8 cellular contexts compared by ENCODE assay signal in the genomic region with DNA sequence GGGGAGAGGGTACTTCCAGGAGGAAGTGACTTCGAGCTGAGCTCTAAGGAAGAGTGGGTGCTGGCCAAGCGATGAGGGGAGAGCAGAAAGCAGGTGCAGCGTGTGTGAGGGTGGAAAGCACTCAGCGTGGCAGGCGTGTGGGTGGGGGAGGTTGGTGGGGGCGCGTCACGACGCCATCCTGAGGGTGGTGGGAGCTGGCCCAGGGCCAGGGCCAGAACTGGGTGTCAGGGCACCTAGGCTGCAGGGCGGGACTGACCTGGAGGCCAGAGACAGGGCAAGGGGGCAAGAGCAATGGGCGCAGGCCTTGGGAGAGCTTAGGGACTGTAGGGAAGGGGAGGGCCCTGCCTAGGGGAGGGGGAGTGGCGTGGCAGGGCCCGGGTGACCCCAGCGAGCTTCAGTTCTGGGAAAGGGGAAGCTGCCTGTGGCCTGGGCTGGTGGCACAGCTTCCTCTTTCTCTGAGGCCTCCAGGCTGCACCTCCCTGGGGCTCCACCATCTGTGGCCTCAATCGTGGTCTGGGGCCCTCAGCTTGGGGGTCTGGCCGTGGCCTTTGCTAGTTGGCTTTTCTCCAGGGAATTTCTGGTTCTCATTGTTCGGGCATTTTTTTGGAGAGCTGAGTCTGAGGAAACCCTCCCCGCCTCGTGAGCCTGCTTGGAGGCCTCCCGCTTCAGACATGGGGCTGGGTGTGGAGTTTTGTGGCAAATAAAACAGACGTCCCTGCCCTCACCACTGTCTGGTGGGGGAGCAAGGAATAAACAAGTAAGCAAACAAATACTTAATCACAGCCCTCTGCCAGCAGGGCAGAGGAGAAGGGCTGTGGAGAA. TPM values are rescaled to one million over a fixed set of nuclear protein-coding genes. Genes with fewer than 3 reads are reported as not detected.
A peak's percentile ranks its signal among the peaks of the same experiment; 100 is the strongest.
DNase-seq lines count a peak whose midpoint lies in the region; ATAC-seq lines count a peak whose summit lies in the region.

No MANE protein-coding gene starts in this region.

- H3K27ac ChIP-seq in subcutaneous abdominal adipose tissue (ENCODE audit: low read depth, low read length), result peak overlapping the region; percentile 23

- intact Hi-C loops in activated CD4-positive, alpha-beta memory T cell treated with anti-CD3 and anti-CD28 coated beads for 36 hours (cut with micrococcal nuclease), result no loop called here

- no peaks in the 10 kb centered on the region for H3K9me3 Mint-ChIP-seq in activated CD4-positive, alpha-beta T cell treated with anti-CD3 and anti-CD28 coated beads, Interleukin-2, amount 10 ng/mL, durations not matched to agents 7 days and 5 days
- no peaks in the 10 kb centered on the region for H3K9me3 Mint-ChIP-seq in activated CD4-positive, alpha-beta memory T cell treated with anti-CD3 and anti-CD28 coated beads for 36 hours

- POLR2A ChIA-PET in activated CD4-positive, alpha-beta T cell treated with anti-CD3 and anti-CD28 coated beads, Interleukin-2, amount 10 ng/mL, durations not matched to agents 7 days and 5 days (lab: Charles Lee), result interaction anchor here (0.6 kb wide), 1 partner anchor 39 kb away, joined by 3 read pairs; no protein-coding TSS in a partner anchor
- POLR2A ChIA-PET in activated CD4-positive, alpha-beta memory T cell treated with anti-CD3 and anti-CD28 coated beads for 36 hours (lab: Charles Lee), result interaction anchor here (0.6 kb wide), 1 partner anchor 34 kb away, joined by 4 read pairs; no protein-coding TSS in a partner anchor

- peak overlapping the region; percentile 89 for H3K27ac Mint-ChIP-seq in activated CD4-positive, alpha-beta T cell treated with anti-CD3 and anti-CD28 coated beads, Interleukin-2, amount 10 ng/mL, durations not matched to agents 7 days and 5 days
- H3K27ac Mint-ChIP-seq in activated CD4-positive, alpha-beta memory T cell treated with anti-CD3 and anti-CD28 coated beads for 36 hours, result peak overlapping the region; percentile 18

- H3K27me3 Mint-ChIP-seq in activated CD4-positive, alpha-beta T cell treated with anti-CD3 and anti-CD28 coated beads, Interleukin-2, amount 10 ng/mL, durations not matched to agents 7 days and 5 days, result no peaks in the 10 kb centered on the region
- no peaks in the 10 kb centered on the region for H3K27me3 Mint-ChIP-seq in activated CD4-positive, alpha-beta memory T cell treated with anti-CD3 and anti-CD28 coated beads for 36 hours

- peak overlapping the region in 1 of 5 donors; percentile 4 for H3K9ac ChIP-seq in subcutaneous abdominal adipose tissue (ENCODE audit: low read length in 5 of 5)

- no peaks in the 10 kb centered on the region for H3K27me3 ChIP-seq in subcutaneous abdominal adipose tissue (ENCODE audit: control insufficient read depth in 5 of 5, insufficient read depth in 4 of 5, low read length in 5 of 5)

- peaks cover 2 to 100% (median 54%) of the 10 kb centered on the region in 5 donors for H3K4me1 ChIP-seq in subcutaneous abdominal adipose tissue (ENCODE audit: control insufficient read depth in 5 of 5, insufficient read depth in 5 of 5, low read length in 5 of 5)

- H3K4me1 Mint-ChIP-seq in activated CD4-positive, alpha-beta T cell treated with anti-CD3 and anti-CD28 coated beads, Interleukin-2, amount 10 ng/mL, durations not matched to agents 7 days and 5 days, result peaks cover 70% of the 10 kb centered on the region
- H3K4me1 Mint-ChIP-seq in activated CD4-positive, alpha-beta memory T cell treated with anti-CD3 and anti-CD28 coated beads for 36 hours (ENCODE audit: low read depth), result peaks cover 56% of the 10 kb centered on the region

- peak; percentile 49 for ATAC-seq in HG03175 (IDR thresholded peaks at IDR 0.05; ENCODE audit: unreplicated experiment)
- no peak for ATAC-seq in GM19035 (IDR thresholded peaks at IDR 0.05; ENCODE audit: unreplicated experiment)

- peak overlapping the region; percentile 26 for H3K4me3 Mint-ChIP-seq in activated CD4-positive, alpha-beta T cell treated with anti-CD3 and anti-CD28 coated beads, Interleukin-2, amount 10 ng/mL, durations not matched to agents 7 days and 5 days
- no peak overlapping the region for H3K4me3 Mint-ChIP-seq in activated CD4-positive, alpha-beta memory T cell treated with anti-CD3 and anti-CD28 coated beads for 36 hours

- CTCF ChIA-PET in activated CD4-positive, alpha-beta T cell treated with anti-CD3 and anti-CD28 coated beads, Interleukin-2, amount 10 ng/mL, durations not matched to agents 7 days and 5 days (lab: Charles Lee), result interaction anchor here (1.2 to 1.9 kb wide), 5 partner anchors 8 to 276 kb away, joined by 3 to 9 read pairs (median 7); no protein-coding TSS in a partner anchor
- CTCF ChIA-PET in activated CD4-positive, alpha-beta memory T cell treated with anti-CD3 and anti-CD28 coated beads for 36 hours (lab: Charles Lee), result interaction anchor here (1.0 to 3.8 kb wide), 4 partner anchors 34 to 90 kb away, joined by 3 to 29 read pairs (median 4); no protein-coding TSS in a partner anchor

- H3K4me3 ChIP-seq in subcutaneous abdominal adipose tissue (ENCODE audit: low read depth in 1 of 5, low read length in 5 of 5), result no peak overlapping the region

- H3K36me3 Mint-ChIP-seq in activated CD4-positive, alpha-beta T cell treated with anti-CD3 and anti-CD28 coated beads, Interleukin-2, amount 10 ng/mL, durations not matched to agents 7 days and 5 days (ENCODE audit: low read depth), result peaks cover 8% of the 10 kb centered on the region
- no peaks in the 10 kb centered on the region for H3K36me3 Mint-ChIP-seq in activated CD4-positive, alpha-beta memory T cell treated with anti-CD3 and anti-CD28 coated beads for 36 hours

- peak; percentile 49 for DNase-seq in activated CD4-positive, alpha-beta T cell treated with anti-CD3 and anti-CD28 coated beads, Interleukin-2, amount 10 ng/mL, durations not matched to agents 7 days and 5 days
- no peak for DNase-seq in activated CD4-positive, alpha-beta T cell treated with anti-CD3 and anti-CD28 coated beads for 48 hours
- DNase-seq in activated CD4-positive, alpha-beta memory T cell treated with anti-CD3 and anti-CD28 coated beads for 36 hours, result peak; percentile 27
- peak in 28 of 51 donors; percentile 18 to 62 (median 38) for DNase-seq in hypothalamus (lab: John Stamatoyannopoulos, UW)
- DNase-seq in glomerular visceral epithelial cell (ENCODE audit: extremely low spot score), result no peak

- no peaks in the 10 kb centered on the region for H3K9me3 ChIP-seq in subcutaneous abdominal adipose tissue (ENCODE audit: control insufficient read depth in 5 of 5, low read length in 5 of 5)

- H3K36me3 ChIP-seq in subcutaneous abdominal adipose tissue (ENCODE audit: control insufficient read depth in 5 of 5, insufficient read depth in 5 of 5, low read length in 5 of 5), result no peaks in the 10 kb centered on the region

RNA-seq across cellular contexts. Expression of gene RELT, which starts 8.9 kb away (rescaled TPM):
- 10 to 100 TPM; 22.0 to 24.6 TPM for total RNA-seq in activated CD4-positive, alpha-beta T cell treated with anti-CD3 and anti-CD28 coated beads, Interleukin-2, amount 10 ng/mL, durations not matched to agents 7 days and 5 days
- 10 to 100 TPM; 18.5 to 18.9 TPM for total RNA-seq in activated CD4-positive, alpha-beta memory T cell treated with anti-CD3 and anti-CD28 coated beads for 36 hours

Comparison
In these comparisons a context has a peak if more than half of its experiments do, and no peak if none do; other contexts are left out.
1. DNase-seq: peak in activated CD4-positive, alpha-beta T cell treated with anti-CD3 and anti-CD28 coated beads, Interleukin-2, amount 10 ng/mL, durations not matched to agents 7 days and 5 days (single experiment), activated CD4-positive, alpha-beta memory T cell treated with anti-CD3 and anti-CD28 coated beads for 36 hours (single experiment) and hypothalamus (28 of 51); none in activated CD4-positive, alpha-beta T cell treated with anti-CD3 and anti-CD28 coated beads for 48 hours (single experiment) and glomerular visceral epithelial cell (single experiment).